Comparison of ENCODE assay signal across 8 cellular contexts in the genomic region with DNA sequence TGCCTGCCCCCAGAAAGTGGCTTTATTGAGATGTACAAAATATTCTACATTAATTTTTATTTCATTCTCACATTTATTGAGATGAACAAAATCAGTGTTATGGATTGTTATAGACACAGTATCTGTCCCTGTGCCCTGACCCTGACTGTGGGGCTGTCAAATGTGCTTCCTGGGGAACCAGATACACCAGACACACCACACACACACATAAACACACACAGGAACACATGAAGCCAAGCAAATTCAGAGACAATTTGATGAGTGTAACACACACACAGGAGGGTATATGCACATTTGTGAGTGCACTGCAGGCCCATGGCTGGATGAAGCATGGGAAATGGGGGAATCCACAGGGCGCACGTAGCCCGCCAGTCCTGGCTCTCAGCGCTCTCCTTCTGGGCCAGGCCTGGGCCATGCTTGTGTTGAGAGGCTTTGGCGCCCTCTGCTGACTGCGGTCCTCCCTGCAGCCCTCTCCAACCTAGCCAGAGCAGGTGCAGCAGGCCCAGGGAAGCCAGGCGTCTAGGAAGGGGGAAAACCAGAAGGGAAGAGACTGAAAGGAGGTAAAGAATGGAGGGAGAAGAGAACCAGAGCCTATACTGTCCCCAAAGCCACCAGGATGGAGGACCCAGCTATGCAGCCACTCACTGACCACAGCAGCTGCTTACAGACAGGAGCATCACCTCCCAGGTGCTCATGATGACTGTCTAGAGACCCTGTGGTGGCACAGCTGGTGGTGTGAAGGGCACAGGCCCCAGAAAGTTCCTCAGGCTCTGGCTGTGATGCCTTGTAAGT. TPM values are rescaled to one million over a fixed set of nuclear protein-coding genes. Genes with fewer than 3 reads are reported as not detected.
A peak's percentile ranks its signal among the peaks of the same experiment; 100 is the strongest.
DNase-seq lines count a peak whose midpoint lies in the region; ATAC-seq and TF ChIP-seq lines count a peak whose summit lies in the region.

No MANE protein-coding gene starts in this region.

- no peaks in the 10 kb centered on the region for H3K36me3 ChIP-seq in thoracic aorta

- DNase-seq in NCI-H2081 (lab: John Stamatoyannopoulos, UW) (peak; percentile 60 to 62), NCI-H2081 treated with DMSO at 0.1 percent for 48 hours (lab: John Stamatoyannopoulos, UW) (no peak), HuH-7 (ENCODE audit: low spot score) (peak; percentile 80), RPMI8226 (peak; percentile 88), fibroblast of villous mesenchyme (ENCODE audit: low read depth) (peak; percentile 68), omental fat pad (ENCODE audit: low spot score) (peak; percentile 89), thoracic aorta (ENCODE audit: low spot score) (peak; percentile 58)

- no peaks in the 10 kb centered on the region for H3K27me3 Mint-ChIP-seq in activated T-helper 17 cell treated with anti-CD3 and anti-CD28 coated beads, Interleukin-2, amount 50 U/mL, for 72 hours

- H3K9me3 Mint-ChIP-seq in activated T-helper 17 cell treated with anti-CD3 and anti-CD28 coated beads, Interleukin-2, amount 50 U/mL, for 72 hours: no peaks in the 10 kb centered on the region

- H3K36me3 Mint-ChIP-seq in activated T-helper 17 cell treated with anti-CD3 and anti-CD28 coated beads, Interleukin-2, amount 50 U/mL, for 72 hours (ENCODE audit: low read depth): no peaks in the 10 kb centered on the region

- no peaks in the 10 kb centered on the region for H3K4me1 ChIP-seq in thoracic aorta (ENCODE audit: control insufficient read depth in 1 of 2, low read depth in 2 of 2)

- no peak overlapping the region for H3K27ac ChIP-seq in thoracic aorta

- TF ChIP-seq CTCF in fibroblast of villous mesenchyme (IDR thresholded peaks at IDR 0.05; ENCODE audit: insufficient read depth, low read depth, low read length): peak; percentile 96
- TF ChIP-seq CTCF in omental fat pad (IDR thresholded peaks at IDR 0.05): peak in 1 of 3 donors; percentile 41
- peak; percentile 88 for TF ChIP-seq CTCF in thoracic aorta (IDR thresholded peaks at IDR 0.05)

- ATAC-seq in activated T-helper 17 cell treated with anti-CD3 and anti-CD28 coated beads, Interleukin-2, amount 50 U/mL, for 72 hours (replicated peaks): peak; percentile 99
- ATAC-seq in omental fat pad (ENCODE audit: low FRiP score): peak; percentile 92
- no peak for ATAC-seq in thoracic aorta (ENCODE audit: insufficient number of reproducible peaks, low FRiP score, low read depth)

- no peaks in the 10 kb centered on the region for H3K27me3 ChIP-seq in thoracic aorta (replicated peaks; ENCODE audit: insufficient read depth)

- no peak overlapping the region for H3K4me3 ChIP-seq in fibroblast of villous mesenchyme (ENCODE audit: low read depth, low read length)
- H3K4me3 ChIP-seq in thoracic aorta: no peak overlapping the region

- peak overlapping the region; percentile 62 for H3K27ac Mint-ChIP-seq in activated T-helper 17 cell treated with anti-CD3 and anti-CD28 coated beads, Interleukin-2, amount 50 U/mL, for 72 hours

- no peak overlapping the region for H3K4me3 Mint-ChIP-seq in activated T-helper 17 cell treated with anti-CD3 and anti-CD28 coated beads, Interleukin-2, amount 50 U/mL, for 72 hours

- no peaks in the 10 kb centered on the region for H3K9me3 ChIP-seq in thoracic aorta

- no peaks in the 10 kb centered on the region for H3K4me1 Mint-ChIP-seq in activated T-helper 17 cell treated with anti-CD3 and anti-CD28 coated beads, Interleukin-2, amount 50 U/mL, for 72 hours

RNA-seq across cellular contexts. Expression of a gene that starts 18.0 kb away (rescaled TPM):
- 1 to 10 TPM; 3.4 TPM for total RNA-seq in activated T-helper 17 cell treated with anti-CD3 and anti-CD28 coated beads, Interleukin-2, amount 50 U/mL, for 72 hours
- total RNA-seq in fibroblast of villous mesenchyme (73.8 and 99.9 TPM in 2 replicates), omental fat pad (10 to 100 TPM in 1 of 4 donors, 1 to 10 TPM in 3; 6.2 to 12.9 (median 8.6) TPM), thoracic aorta (100 to 1,000 TPM; 164 to 321 TPM)

RNA-seq across cellular contexts. Expression of a gene that starts 34.9 kb away (rescaled TPM):
- total RNA-seq in activated T-helper 17 cell treated with anti-CD3 and anti-CD28 coated beads, Interleukin-2, amount 50 U/mL, for 72 hours: not detected
- total RNA-seq in fibroblast of villous mesenchyme: not detected in 2 replicates
- not detected for total RNA-seq in omental fat pad
- not detected for total RNA-seq in thoracic aorta
